8 cellular contexts compared by ENCODE assay signal in genomic region chr9:84668204-84669007, GRCh38. TPM values are rescaled to one million over a fixed set of nuclear protein-coding genes. Genes with fewer than 3 reads are reported as not detected.
A peak's percentile ranks its signal among the peaks of the same experiment; 100 is the strongest.
DNase-seq lines count a peak whose midpoint lies in the region; TF ChIP-seq lines count a peak whose summit lies in the region.

No MANE protein-coding gene starts in this region.

- WGBS in esophagus squamous epithelium, 2 donors, result 3 to 9% methylated on average over 13 to 20 of the region's 76 CpGs

- CTCF ChIA-PET in HEK293T (lab: Yijun Ruan, JAX), result interaction anchor here (0.5 to 1.3 kb wide), 3 partner anchors 11 to 560 kb away, joined by 3 to 4 read pairs (median 3); no protein-coding TSS in a partner anchor

- H3K4me3 ChIP-seq in esophagus squamous epithelium (peak overlapping the region; percentile 45 to 70 (median 56)), mucosa of rectum (ENCODE audit: low read length in 2 of 2) (peak overlapping the region; percentile 64 to 67)

- H3K4me1 ChIP-seq in esophagus squamous epithelium, result peaks cover 5 to 55% (median 14%) of the 10 kb centered on the region in 3 donors
- H3K4me1 ChIP-seq in mucosa of rectum (ENCODE audit: control insufficient read depth in 2 of 2, insufficient read depth in 2 of 2, low read length in 2 of 2), result peaks cover 14 to 23% of the 10 kb centered on the region in 2 donors

- intact Hi-C loops in esophagus squamous epithelium (cut with DNase I), result loop anchor here (10.0 kb wide), 1 partner anchor 476 kb away; no protein-coding TSS in a partner anchor

- peak; percentile 41 to 81 (median 58) for TF ChIP-seq CTCF in esophagus squamous epithelium (IDR thresholded peaks at IDR 0.05)

- POLR2A ChIA-PET in HEK293T (lab: Yijun Ruan, JAX), result no interaction called here

- DNase-seq in NCI-H2029 (lab: John Stamatoyannopoulos, UW) (peak; percentile 5), NCI-H2029 treated with DMSO at 0.1 percent for 48 hours (lab: John Stamatoyannopoulos, UW) (no peak), HEK293T (ENCODE audit: extremely low spot score) (peak; percentile 82), NCI-H1105 treated with DMSO at 0.1 percent for 48 hours (lab: John Stamatoyannopoulos, UW) (peak; percentile 89), esophagus squamous epithelium (lab: John Stamatoyannopoulos, UW) (no peak), superior temporal gyrus (ENCODE audit: extremely low spot score) (peak; percentile 92)
- peak; percentile 5 for DNase-seq in activated CD4-positive, alpha-beta T cell treated with anti-CD3 and anti-CD28 coated beads, Interleukin-2, amount 50 U/mL, for 4 hours

- no peak overlapping the region for H3K9ac ChIP-seq in mucosa of rectum (ENCODE audit: low read depth in 1 of 2, low read length in 2 of 2)

- no peaks in the 10 kb centered on the region for H3K9me3 ChIP-seq in esophagus squamous epithelium
- H3K9me3 ChIP-seq in mucosa of rectum (ENCODE audit: control insufficient read depth in 2 of 2, low read length in 2 of 2), result no peaks in the 10 kb centered on the region

- H3K36me3 ChIP-seq in esophagus squamous epithelium (no peaks in the 10 kb centered on the region), mucosa of rectum (ENCODE audit: control insufficient read depth in 2 of 2, insufficient read depth in 2 of 2, low read length in 2 of 2) (no peaks in the 10 kb centered on the region)

- H3K27me3 ChIP-seq in esophagus squamous epithelium (peaks cover 0 to 47% (median 0%) of the 10 kb centered on the region in 4 donors), mucosa of rectum (ENCODE audit: control insufficient read depth in 2 of 2, insufficient read depth in 2 of 2, low read length in 2 of 2) (peaks cover 15 to 22% of the 10 kb centered on the region in 2 donors)

- H3K27ac ChIP-seq in esophagus squamous epithelium, result peak overlapping the region; percentile 35 to 86 (median 70)
- no peak overlapping the region for H3K27ac ChIP-seq in mucosa of rectum (ENCODE audit: low read depth in 2 of 2, low read length in 2 of 2)

- TF ChIP-seq POLR2A in esophagus squamous epithelium (IDR thresholded peaks at IDR 0.05), result no peak

TF ChIP-seq in HEK293T, 16 proteins besides CTCF, POLR2A, EP300 and RAD21:
- TF ChIP-seq FOXK2 (IDR thresholded peaks at IDR 0.05) (no peak), L3MBTL2 (conservative IDR thresholded peaks at IDR 0.05) (peak; percentile 81)

RNA-seq across cellular contexts. Expression of gene NTRK2, which starts 1.1 kb away (rescaled TPM):
- total RNA-seq in esophagus squamous epithelium, result 10 to 100 TPM in 2 of 4 donors, 1 to 10 TPM in 2; 2.9 to 15.9 (median 8.4) TPM

Comparison
In these comparisons a context has a peak if more than half of its experiments do, and no peak if none do; other contexts are left out.
1. DNase-seq: peak in NCI-H2029 (single experiment), HEK293T (single experiment), NCI-H1105 treated with DMSO at 0.1 percent for 48 hours (single experiment), activated CD4-positive, alpha-beta T cell treated with anti-CD3 and anti-CD28 coated beads, Interleukin-2, amount 50 U/mL, for 4 hours (2 of 2) and superior temporal gyrus (single experiment); none in NCI-H2029 treated with DMSO at 0.1 percent for 48 hours (single experiment) and esophagus squamous epithelium (single experiment).
2. H3K27ac ChIP-seq: peak in esophagus squamous epithelium (4 of 4); none in mucosa of rectum (0 of 2).